24 cellular contexts compared by ENCODE assay signal in the genomic region with DNA sequence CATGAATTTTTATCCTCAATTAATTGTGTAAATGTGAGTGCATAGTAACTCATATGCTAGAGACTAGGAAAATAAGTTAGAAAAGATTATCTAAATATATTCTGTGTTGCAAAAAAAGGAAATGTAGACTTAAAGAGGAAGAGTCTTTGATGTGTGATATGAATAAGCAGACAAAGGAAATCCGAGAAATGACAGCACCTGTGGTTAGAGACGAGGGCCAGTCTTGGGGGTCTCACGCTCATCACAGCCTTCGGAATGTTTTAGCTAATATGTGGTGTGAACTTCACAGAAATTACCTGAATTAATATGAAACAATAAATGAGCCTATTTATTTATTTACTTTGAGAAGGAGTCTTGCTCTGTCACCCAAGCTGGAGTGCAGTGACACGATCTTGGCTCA. TPM values are rescaled to one million over a fixed set of nuclear protein-coding genes. Genes with fewer than 3 reads are reported as not detected.
A peak's percentile ranks its signal among the peaks of the same experiment; 100 is the strongest.
DNase-seq lines count a peak whose midpoint lies in the region; ATAC-seq and TF ChIP-seq lines count a peak whose summit lies in the region.
"Had no signal": no experiment of that assay in that cellular context is flagged by ENCODE, and none has a peak within 500 bp of the region (broad histone marks: within the 10 kb centered on the region; RNA-seq: fewer than 3 reads in every experiment).

No MANE protein-coding gene starts in this region.

- H3K4me3 ChIP-seq in CD8-positive, alpha-beta T cell (ENCODE audit: low read depth, low read length), result no peak overlapping the region
- H3K4me3 ChIP-seq in PC-3 (ENCODE audit: low read length), result no peak overlapping the region
- H3K4me3 ChIP-seq: gastroesophageal sphincter, neural progenitor cell, vagina had no signal

- POLR2A ChIA-PET in CD8-positive, alpha-beta T cell (lab: Charles Lee), result no interaction called here
- POLR2A ChIA-PET in PC-3 (lab: Charles Lee; ENCODE audit: unreplicated experiment), result no interaction called here

- H3K9me3 ChIP-seq in CD8-positive, alpha-beta T cell (ENCODE audit: low read length), result no peaks in the 10 kb centered on the region
- H3K9me3 ChIP-seq in PC-3 (ENCODE audit: low read length), result no peaks in the 10 kb centered on the region
- H3K9me3 ChIP-seq: gastroesophageal sphincter, vagina had no signal

- peaks cover 33% of the 10 kb centered on the region for H3K36me3 ChIP-seq in CD8-positive, alpha-beta T cell (ENCODE audit: insufficient read depth, low read length)
- peaks cover 39% of the 10 kb centered on the region for H3K36me3 ChIP-seq in PC-3 (ENCODE audit: low read depth, low read length)

- CTCF ChIA-PET in CD8-positive, alpha-beta T cell (lab: Charles Lee), result no interaction called here
- CTCF ChIA-PET in PC-3 (lab: Charles Lee), result no interaction called here

- H3K27ac ChIP-seq in CD8-positive, alpha-beta T cell (ENCODE audit: low read depth, low read length), result no peak overlapping the region
- no peak overlapping the region for H3K27ac ChIP-seq in PC-3 (ENCODE audit: low read length)
- H3K27ac ChIP-seq: gastroesophageal sphincter, HL-60, neural progenitor cell, vagina had no signal

- H3K9ac ChIP-seq in PC-3 (ENCODE audit: low read length), result no peak overlapping the region
- H3K9ac ChIP-seq: neural progenitor cell had no signal

- TF ChIP-seq CTCF in CD8-positive, alpha-beta T cell (IDR thresholded peaks at IDR 0.05), result no peak
- TF ChIP-seq CTCF in PC-3 (conservative IDR thresholded peaks at IDR 0.05; ENCODE audit: low read depth, low read length), result no peak

- H3K27me3 ChIP-seq in CD8-positive, alpha-beta T cell (ENCODE audit: insufficient read depth, low read length), result no peaks in the 10 kb centered on the region
- H3K27me3 ChIP-seq in PC-3 (ENCODE audit: low read length), result no peaks in the 10 kb centered on the region
- H3K27me3 ChIP-seq: gastroesophageal sphincter, neural progenitor cell, vagina had no signal

- no peaks in the 10 kb centered on the region for H3K79me2 ChIP-seq in PC-3 (ENCODE audit: low read length)

- peaks cover 6% of the 10 kb centered on the region for H3K4me1 ChIP-seq in CD8-positive, alpha-beta T cell (ENCODE audit: insufficient read depth, low read length)
- no peaks in the 10 kb centered on the region for H3K4me1 ChIP-seq in PC-3 (ENCODE audit: insufficient read depth, low read length)
- H3K4me1 ChIP-seq: gastroesophageal sphincter, neural progenitor cell, vagina had no signal

- no peak for DNase-seq in activated CD4-positive, alpha-beta T cell treated with anti-CD3 and anti-CD28 coated beads, Interleukin-2, amount 10 ng/mL, durations not matched to agents 24 days and 14 days
- DNase-seq in activated CD4-positive, alpha-beta T cell treated with anti-CD3 and anti-CD28 coated beads, Interleukin-2, amount 50 U/mL, for 48 hours, result no peak
- no peak for DNase-seq in CD8-positive, alpha-beta T cell
- no peak for DNase-seq in T-helper 2 cell treated with Interferon-gamma antibody and Interleukin-4, amounts not matched to agents 5 μg/mL and 100 μg/mL, for 36 hours (ENCODE audit: low spot score)
- DNase-seq in germinal center (ENCODE audit: low spot score) (peak; percentile 29), PC-3 (no peak)
- DNase-seq: DMS153; GF-D8; NCI-H146; NCI-H2171 treated with DMSO at 0.1 percent for 48 hours; SIG-M5; stimulated activated CD4-positive, alpha-beta T cell treated with anti-CD3 and anti-CD28 coated beads, Interleukin-4, amount 100 ng/mL, for 24 hours had no signal

- peaks cover 23% of the 10 kb centered on the region for H3K4me1 Mint-ChIP-seq in activated CD4-positive, alpha-beta T cell treated with anti-CD3 and anti-CD28 coated beads, Interleukin-2, amount 10 ng/mL, durations not matched to agents 24 days and 14 days
- peaks cover 14% of the 10 kb centered on the region for H3K4me1 Mint-ChIP-seq in CD8-positive, alpha-beta T cell (ENCODE audit: low read depth)
- H3K4me1 Mint-ChIP-seq in T-helper 2 cell treated with Interferon-gamma antibody and Interleukin-4, amounts not matched to agents 5 μg/mL and 100 μg/mL, for 36 hours (ENCODE audit: low read depth), result peaks cover 46% of the 10 kb centered on the region
- H3K4me1 Mint-ChIP-seq: mesothelial cell of epicardium, neural progenitor cell, WTC11 had no signal

- no peaks in the 10 kb centered on the region for H3K9me3 Mint-ChIP-seq in activated CD4-positive, alpha-beta T cell treated with anti-CD3 and anti-CD28 coated beads, Interleukin-2, amount 10 ng/mL, durations not matched to agents 24 days and 14 days
- H3K9me3 Mint-ChIP-seq in CD8-positive, alpha-beta T cell, result no peaks in the 10 kb centered on the region
- no peaks in the 10 kb centered on the region for H3K9me3 Mint-ChIP-seq in T-helper 2 cell treated with Interferon-gamma antibody and Interleukin-4, amounts not matched to agents 5 μg/mL and 100 μg/mL, for 36 hours
- H3K9me3 Mint-ChIP-seq: CD4-positive, CD25-positive, alpha-beta regulatory T cell; mesothelial cell of epicardium; neural progenitor cell; T-helper 1 cell treated with Interleukin-12 subunit alpha and Interleukin-12 subunit beta and Interleukin-4 antibody, amounts not matched to agents 30 μg/mL and 1 μg/mL, for 36 hours; WTC11 had no signal

- peak; percentile 26 for ATAC-seq in CD8-positive, alpha-beta T cell
- no peak for ATAC-seq in HG03039 (IDR thresholded peaks at IDR 0.05; ENCODE audit: unreplicated experiment)
- no peak for ATAC-seq in GM19351 (IDR thresholded peaks at IDR 0.05; ENCODE audit: unreplicated experiment)
- no peak for ATAC-seq in PC-3
- ATAC-seq: gastroesophageal sphincter, HCT116, WTC11 had no signal

- no peak overlapping the region for H3K4me3 Mint-ChIP-seq in activated CD4-positive, alpha-beta T cell treated with anti-CD3 and anti-CD28 coated beads, Interleukin-2, amount 10 ng/mL, durations not matched to agents 24 days and 14 days
- peak overlapping the region; percentile 29 for H3K4me3 Mint-ChIP-seq in CD8-positive, alpha-beta T cell
- H3K4me3 Mint-ChIP-seq in T-helper 2 cell treated with Interferon-gamma antibody and Interleukin-4, amounts not matched to agents 5 μg/mL and 100 μg/mL, for 36 hours, result peak overlapping the region; percentile 32
- H3K4me3 Mint-ChIP-seq: mesothelial cell of epicardium; neural progenitor cell; T-helper 1 cell treated with Interleukin-12 subunit alpha and Interleukin-12 subunit beta and Interleukin-4 antibody, amounts not matched to agents 30 μg/mL and 1 μg/mL, for 36 hours; WTC11 had no signal

- no peaks in the 10 kb centered on the region for H3K9me2 ChIP-seq in PC-3 (replicated peaks; ENCODE audit: low read length)

- intact Hi-C loops in activated CD4-positive, alpha-beta T cell treated with anti-CD3 and anti-CD28 coated beads, Interleukin-2, amount 10 ng/mL, durations not matched to agents 24 days and 14 days (cut with micrococcal nuclease), result no loop called here
- intact Hi-C loops in CD8-positive, alpha-beta T cell (cut with DNase I, micrococcal nuclease), result no loop called here
- intact Hi-C loops in PC-3 (cut with micrococcal nuclease), result no loop called here

- no peaks in the 10 kb centered on the region for H3K27me3 Mint-ChIP-seq in activated CD4-positive, alpha-beta T cell treated with anti-CD3 and anti-CD28 coated beads, Interleukin-2, amount 10 ng/mL, durations not matched to agents 24 days and 14 days
- no peaks in the 10 kb centered on the region for H3K27me3 Mint-ChIP-seq in CD8-positive, alpha-beta T cell (ENCODE audit: low read depth)
- no peaks in the 10 kb centered on the region for H3K27me3 Mint-ChIP-seq in T-helper 2 cell treated with Interferon-gamma antibody and Interleukin-4, amounts not matched to agents 5 μg/mL and 100 μg/mL, for 36 hours (ENCODE audit: low read depth)
- H3K27me3 Mint-ChIP-seq: CD4-positive, CD25-positive, alpha-beta regulatory T cell; progenitor cell of endocrine pancreas had no signal

- no peak overlapping the region for H2AFZ ChIP-seq in PC-3 (ENCODE audit: low read length)
- H2AFZ ChIP-seq: neural progenitor cell had no signal

- no TSS peak for BruUV-seq in PC-3 (replicated peaks; lab: Mats Ljungman, UMichigan)

- H3K27ac Mint-ChIP-seq in activated CD4-positive, alpha-beta T cell treated with anti-CD3 and anti-CD28 coated beads, Interleukin-2, amount 10 ng/mL, durations not matched to agents 24 days and 14 days, result peak overlapping the region; percentile 41
- no peak overlapping the region for H3K27ac Mint-ChIP-seq in CD8-positive, alpha-beta T cell
- H3K27ac Mint-ChIP-seq in T-helper 2 cell treated with Interferon-gamma antibody and Interleukin-4, amounts not matched to agents 5 μg/mL and 100 μg/mL, for 36 hours, result peak overlapping the region; percentile 70
- H3K27ac Mint-ChIP-seq: mesothelial cell of epicardium; neural progenitor cell; progenitor cell of endocrine pancreas; T-helper 1 cell treated with Interleukin-12 subunit alpha and Interleukin-12 subunit beta and Interleukin-4 antibody, amounts not matched to agents 30 μg/mL and 1 μg/mL, for 36 hours; WTC11 had no signal

- H3K36me3 Mint-ChIP-seq in activated CD4-positive, alpha-beta T cell treated with anti-CD3 and anti-CD28 coated beads, Interleukin-2, amount 10 ng/mL, durations not matched to agents 24 days and 14 days (ENCODE audit: low read depth), result peaks cover 57% of the 10 kb centered on the region
- H3K36me3 Mint-ChIP-seq in CD8-positive, alpha-beta T cell, result peaks cover 67% of the 10 kb centered on the region
- peaks cover 60% of the 10 kb centered on the region for H3K36me3 Mint-ChIP-seq in T-helper 2 cell treated with Interferon-gamma antibody and Interleukin-4, amounts not matched to agents 5 μg/mL and 100 μg/mL, for 36 hours (ENCODE audit: low read depth)

- H3F3A ChIP-seq in PC-3 (ENCODE audit: low read length, unreplicated experiment), result no peaks in the 10 kb centered on the region

- H4K20me1 ChIP-seq in PC-3 (ENCODE audit: low read length), result no peaks in the 10 kb centered on the region

- no peak overlapping the region for H3K4me2 ChIP-seq in PC-3 (ENCODE audit: low read length)
- H3K4me2 ChIP-seq: neural progenitor cell had no signal

RNA-seq across cellular contexts. Expression of gene ATP6V0A2, which starts 11.6 kb away (rescaled TPM):
- 120 and 122 TPM in 2 replicates for total RNA-seq in activated CD4-positive, alpha-beta T cell treated with anti-CD3 and anti-CD28 coated beads, Interleukin-2, amount 10 ng/mL, durations not matched to agents 24 days and 14 days
- total RNA-seq in CD8-positive, alpha-beta T cell, result 10 to 100 TPM; 26.1 to 32.1 TPM
- total RNA-seq in PC-3 (2014; rRNA removed), result 27.8 and 34.2 TPM in 2 replicates

RNA-seq across cellular contexts. Expression of gene DNAH10, which starts 38.3 kb away (rescaled TPM):
- total RNA-seq in activated CD4-positive, alpha-beta T cell treated with anti-CD3 and anti-CD28 coated beads, Interleukin-2, amount 10 ng/mL, durations not matched to agents 24 days and 14 days, result 0.14 and 0.21 TPM in 2 replicates
- total RNA-seq in CD8-positive, alpha-beta T cell, result under 1 TPM; 0.16 to 0.19 TPM
- total RNA-seq in PC-3 (2014; rRNA removed), result 0.15 and 0.17 TPM in 2 replicates
- total RNA-seq: gastroesophageal sphincter, vagina had no signal

RNA-seq across cellular contexts. Expression of gene TCTN2, which starts 52.9 kb away (rescaled TPM):
- 3.0 and 3.1 TPM in 2 replicates for total RNA-seq in activated CD4-positive, alpha-beta T cell treated with anti-CD3 and anti-CD28 coated beads, Interleukin-2, amount 10 ng/mL, durations not matched to agents 24 days and 14 days
- 1 to 10 TPM; 1.9 to 3.3 TPM for total RNA-seq in CD8-positive, alpha-beta T cell
- total RNA-seq in PC-3 (2014; rRNA removed), result 13.9 and 15.8 TPM in 2 replicates
